9 cellular contexts compared by ENCODE assay signal in genomic region chr12:78392918-78393317, GRCh38.
DNase-seq lines count a peak whose midpoint lies in the region; ATAC-seq and TF ChIP-seq lines count a peak whose summit lies in the region.
"Had no signal": no experiment of that assay in that cellular context is flagged by ENCODE, and none has a peak within 500 bp of the region (broad histone marks: within the 10 kb centered on the region; RNA-seq: fewer than 3 reads in every experiment).

No MANE protein-coding gene starts in this region.

- H3K36me3 ChIP-seq in kidney epithelial cell (ENCODE audit: control insufficient read depth, insufficient read depth, low read length) (no peaks in the 10 kb centered on the region), MG63 (no peaks in the 10 kb centered on the region)

- no peaks in the 10 kb centered on the region for H3K27me3 Mint-ChIP-seq in activated naive CD8-positive, alpha-beta T cell treated with anti-CD3 and anti-CD28 coated beads, Interleukin-2, amount 50 U/mL, for 24 hours

- H3K4me1 Mint-ChIP-seq in activated naive CD8-positive, alpha-beta T cell treated with anti-CD3 and anti-CD28 coated beads, Interleukin-2, amount 50 U/mL, for 24 hours = no peaks in the 10 kb centered on the region

- no peaks in the 10 kb centered on the region for H3K9me3 ChIP-seq in MG63

- H3K36me3 Mint-ChIP-seq in activated naive CD8-positive, alpha-beta T cell treated with anti-CD3 and anti-CD28 coated beads, Interleukin-2, amount 50 U/mL, for 24 hours (ENCODE audit: low read depth) = no peaks in the 10 kb centered on the region

- H3K27me3 ChIP-seq in kidney epithelial cell (ENCODE audit: control insufficient read depth, insufficient read depth, low read length) (no peaks in the 10 kb centered on the region), MG63 (no peaks in the 10 kb centered on the region)

- H3K4me3 Mint-ChIP-seq in activated naive CD8-positive, alpha-beta T cell treated with anti-CD3 and anti-CD28 coated beads, Interleukin-2, amount 50 U/mL, for 24 hours = no peak overlapping the region

- H3K4me3 ChIP-seq in kidney epithelial cell (ENCODE audit: low read depth, low read length) = no peak overlapping the region
- no peak overlapping the region for H3K4me3 ChIP-seq in MG63

- peak; percentile 33 for DNase-seq in Ammon's horn (ENCODE audit: low spot score)
- DNase-seq in LHCN-M2 (ENCODE audit: low read depth) = peak; percentile 61
- DNase-seq in kidney epithelial cell (ENCODE audit: low read depth) = no peak
- no peak for DNase-seq in activated naive CD8-positive, alpha-beta T cell treated with anti-CD3 and anti-CD28 coated beads, Interleukin-2, amount 50 U/mL, for 24 hours
- DNase-seq in middle frontal gyrus (ENCODE audit: extremely low spot score, low spot score) = no peak
- DNase-seq in activated CD8-positive, alpha-beta memory T cell treated with anti-CD3 and anti-CD28 coated beads for 24 hours = no peak
- no peak for DNase-seq in MG63
- DNase-seq: T1000 had no signal

- TF ChIP-seq CTCF in kidney epithelial cell (IDR thresholded peaks at IDR 0.05; ENCODE audit: insufficient read depth, low read length, poor library complexity, severe bottlenecking) = peak; percentile 26

- peaks cover 1% of the 10 kb centered on the region for H3K9me3 Mint-ChIP-seq in activated naive CD8-positive, alpha-beta T cell treated with anti-CD3 and anti-CD28 coated beads, Interleukin-2, amount 50 U/mL, for 24 hours

- no peak overlapping the region for H3K27ac Mint-ChIP-seq in activated naive CD8-positive, alpha-beta T cell treated with anti-CD3 and anti-CD28 coated beads, Interleukin-2, amount 50 U/mL, for 24 hours

- peak; percentile 91 for ATAC-seq in SK-N-SH treated with all-trans-retinoic acid at 6 μM for 48 hours
- ATAC-seq in activated naive CD8-positive, alpha-beta T cell treated with anti-CD3 and anti-CD28 coated beads, Interleukin-2, amount 50 U/mL, for 24 hours = no peak

TF ChIP-seq in SK-N-SH treated with all-trans-retinoic acid at 6 μM for 48 hours, 23 proteins besides CTCF, POLR2A, EP300 and RAD21:
- no peak for TF ChIP-seq ESRRG (CRISPR knock-in tag; IDR thresholded peaks at IDR 0.05)
- TF ChIP-seq ZFP30 (CRISPR knock-in tag; IDR thresholded peaks at IDR 0.05) = no peak
- TF ChIP-seq TCF4 (CRISPR knock-in tag; IDR thresholded peaks at IDR 0.05; ENCODE audit: borderline replicate concordance) = no peak
- TF ChIP-seq SNAI2 (CRISPR knock-in tag; IDR thresholded peaks at IDR 0.05) = no peak
- no peak for TF ChIP-seq PPARA (CRISPR knock-in tag; IDR thresholded peaks at IDR 0.05; ENCODE audit: borderline replicate concordance)
- no peak for TF ChIP-seq ZNF70 (CRISPR knock-in tag; IDR thresholded peaks at IDR 0.05)
- TF ChIP-seq OSR1 (CRISPR knock-in tag; IDR thresholded peaks at IDR 0.05) = no peak
- TF ChIP-seq ISL1 (CRISPR knock-in tag; IDR thresholded peaks at IDR 0.05) = no peak
- TF ChIP-seq ZFP3 (CRISPR knock-in tag; IDR thresholded peaks at IDR 0.05) = no peak
- no peak for TF ChIP-seq ZC3H10 (CRISPR knock-in tag; IDR thresholded peaks at IDR 0.05)
- TF ChIP-seq ZNF565 (CRISPR knock-in tag; conservative IDR thresholded peaks at IDR 0.05; ENCODE audit: low read depth) = no peak
- TF ChIP-seq RARB (CRISPR knock-in tag; IDR thresholded peaks at IDR 0.05) = no peak
- no peak for TF ChIP-seq BACH2 (CRISPR knock-in tag; IDR thresholded peaks at IDR 0.05; ENCODE audit: borderline replicate concordance)
- TF ChIP-seq PATZ1 (CRISPR knock-in tag; IDR thresholded peaks at IDR 0.05; ENCODE audit: borderline replicate concordance) = no peak
- TF ChIP-seq ZNF8 (CRISPR knock-in tag; IDR thresholded peaks at IDR 0.05) = no peak
- TF ChIP-seq CSDC2 (CRISPR knock-in tag; IDR thresholded peaks at IDR 0.05) = no peak
- TF ChIP-seq, protein P1, sequence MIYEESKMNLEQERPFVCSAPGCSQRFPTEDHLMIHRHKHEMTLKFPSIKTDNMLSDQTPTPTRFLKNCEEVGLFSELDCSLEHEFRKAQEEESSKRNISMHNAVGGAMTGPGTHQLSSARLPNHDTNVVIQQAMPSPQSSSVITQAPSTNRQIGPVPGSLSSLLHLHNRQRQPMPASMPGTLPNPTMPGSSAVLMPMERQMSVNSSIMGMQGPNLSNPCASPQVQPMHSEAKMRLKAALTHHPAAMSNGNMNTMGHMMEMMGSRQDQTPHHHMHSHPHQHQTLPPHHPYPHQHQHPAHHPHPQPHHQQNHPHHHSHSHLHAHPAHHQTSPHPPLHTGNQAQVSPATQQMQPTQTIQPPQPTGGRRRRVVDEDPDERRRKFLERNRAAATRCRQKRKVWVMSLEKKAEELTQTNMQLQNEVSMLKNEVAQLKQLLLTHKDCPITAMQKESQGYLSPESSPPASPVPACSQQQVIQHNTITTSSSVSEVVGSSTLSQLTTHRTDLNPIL (CRISPR knock-in tag; IDR thresholded peaks at IDR 0.05; ENCODE audit: low read depth) = no peak

Comparison
In these comparisons a context has a peak if more than half of its experiments do, and no peak if none do; other contexts are left out.
1. DNase-seq: peak in Ammon's horn (single experiment) and LHCN-M2 (single experiment); none in kidney epithelial cell (single experiment), activated naive CD8-positive, alpha-beta T cell treated with anti-CD3 and anti-CD28 coated beads, Interleukin-2, amount 50 U/mL, for 24 hours (single experiment), middle frontal gyrus (single experiment), activated CD8-positive, alpha-beta memory T cell treated with anti-CD3 and anti-CD28 coated beads for 24 hours (single experiment) and MG63 (single experiment).